9 cellular contexts compared by ENCODE assay signal in genomic region chr17:74545456-74546230, GRCh38. TPM values are rescaled to one million over a fixed set of nuclear protein-coding genes. Genes with fewer than 3 reads are reported as not detected.
DNase-seq lines count a peak whose midpoint lies in the region; ATAC-seq and TF ChIP-seq lines count a peak whose summit lies in the region.
"Had no signal": no experiment of that assay in that cellular context is flagged by ENCODE, and none has a peak within 500 bp of the region (broad histone marks: within the 10 kb centered on the region; RNA-seq: fewer than 3 reads in every experiment).

CD300C (minus strand) TSS chr17:74546115; CDS start chr17:74545782, 333 bp downstream.

- no peak within 1 kb of the TSS for H4K8ac ChIP-seq in mesendoderm (ENCODE audit: low read depth, low read length)

- H3K4me3 ChIP-seq in HL-60 (replicated peaks; ENCODE audit: insufficient read depth, low read length) = peak within 1 kb of the TSS; percentile 36
- H3K4me3 ChIP-seq in heart right ventricle = peak within 1 kb of the TSS in 3 of 10 donors; percentile 14 to 44 (median 22)
- H3K4me3 ChIP-seq in skin epidermis = peak within 1 kb of the TSS in 3 of 7 experiments; percentile 6 to 13 (median 8)
- H3K4me3 ChIP-seq in mesendoderm (ENCODE audit: low read length) = no peak within 1 kb of the TSS

- no peaks in the 10 kb centered on the region for H3K79me1 ChIP-seq in mesendoderm (ENCODE audit: low read length)

- no peak within 1 kb of the TSS for H4K5ac ChIP-seq in mesendoderm (ENCODE audit: low read length)

- H3K9me3 ChIP-seq in heart right ventricle = no peaks in the 10 kb centered on the region

- no peak within 1 kb of the TSS for H3K56ac ChIP-seq in mesendoderm (ENCODE audit: low read length)

- H2BK15ac ChIP-seq in mesendoderm (replicated peaks; ENCODE audit: low read depth) = no peak within 1 kb of the TSS

- no peak within 1 kb of the TSS for H2BK120ac ChIP-seq in mesendoderm (ENCODE audit: low read depth, low read length)

- H2AK5ac ChIP-seq in mesendoderm (ENCODE audit: low read length) = no peak within 1 kb of the TSS

- no peak within 1 kb of the TSS for H3K18ac ChIP-seq in mesendoderm (ENCODE audit: low read length)

- no peak for TF ChIP-seq CTCF in HL-60 (IDR thresholded peaks at IDR 0.05; ENCODE audit: insufficient read depth, low read length)
- TF ChIP-seq CTCF in heart right ventricle (IDR thresholded peaks at IDR 0.05) = no peak

- H3K9ac ChIP-seq in mesendoderm (ENCODE audit: low read length) = no peak within 1 kb of the TSS

- intact Hi-C loops in heart right ventricle (cut with DNase I) = no loop called here

- no peaks in the 10 kb centered on the region for H3K36me3 ChIP-seq in heart right ventricle
- no peaks in the 10 kb centered on the region for H3K36me3 ChIP-seq in mesendoderm (ENCODE audit: control insufficient read depth, insufficient read depth, low read length)

- WGBS in heart right ventricle, 2 donors = 59 to 65% methylated on average over 15 of the region's 15 CpGs
- WGBS in mesendoderm (ENCODE audit: extremely low coverage, insufficient coverage, low lambda C conversion rate) = no CpG with 5 or more reads among the region's 15 CpGs

- H3K4me2 ChIP-seq in mesendoderm (ENCODE audit: low read length) = no peak within 1 kb of the TSS

- no peak within 1 kb of the TSS for H3K4ac ChIP-seq in mesendoderm (ENCODE audit: low read depth, low read length)

- H3K4me1 ChIP-seq in heart right ventricle (no peaks in the 10 kb centered on the region), mesendoderm (ENCODE audit: control insufficient read depth, low read depth, low read length) (no peaks in the 10 kb centered on the region)

- no peaks in the 10 kb centered on the region for H3K79me2 ChIP-seq in mesendoderm (ENCODE audit: control insufficient read depth, insufficient read depth, low read length)

- DNase-seq in HL-60 (ENCODE audit: low read depth in 1 of 2, low spot score in 1 of 2) = peak; percentile 62 to 73
- DNase-seq in RPMI8226 = peak; percentile 49
- no peak for DNase-seq in heart right ventricle
- DNase-seq in NCI-H2227 treated with DMSO at 0.1 percent for 48 hours (lab: John Stamatoyannopoulos, UW) = no peak
- DNase-seq in mesendoderm = no peak
- DNase-seq: activated effector memory CD4-positive, alpha-beta T cell treated with Interleukin-2 at 50 U/mL for 16 hours; NCI-H1694 treated with DMSO at 0.1 percent for 48 hours had no signal

- H3K27ac ChIP-seq in HL-60 (replicated peaks) = peak within 1 kb of the TSS; percentile 66
- peak within 1 kb of the TSS in 2 of 10 donors; percentile 31 to 85 for H3K27ac ChIP-seq in heart right ventricle
- peak within 1 kb of the TSS in 13 of 21 experiments; percentile 15 to 70 (median 40) for H3K27ac ChIP-seq in skin epidermis
- no peak within 1 kb of the TSS for H3K27ac ChIP-seq in mesendoderm (ENCODE audit: low read depth, low read length)

- peak in 7 of 8 donors; percentile 43 to 68 (median 56) for ATAC-seq in heart right ventricle
- no peak for ATAC-seq in GM19023 (IDR thresholded peaks at IDR 0.05; ENCODE audit: unreplicated experiment)

- H3K23ac ChIP-seq in mesendoderm (ENCODE audit: low read length) = no peak within 1 kb of the TSS

- H3K27me3 ChIP-seq in HL-60 (ENCODE audit: insufficient read depth, poor library complexity, severe bottlenecking) = no peaks in the 10 kb centered on the region
- peaks cover 0 to 22% (median 6%) of the 10 kb centered on the region in 7 donors for H3K27me3 ChIP-seq in heart right ventricle
- no peaks in the 10 kb centered on the region for H3K27me3 ChIP-seq in mesendoderm (ENCODE audit: insufficient read depth, low read length, poor library complexity)

- H2BK5ac ChIP-seq in mesendoderm (ENCODE audit: low read length) = no peak within 1 kb of the TSS

RNA-seq across cellular contexts. Expression of gene CD300C, which starts in this region (rescaled TPM):
- total RNA-seq in heart right ventricle = 1 to 10 TPM in 1 of 10 donors, under 1 TPM in 9; 0.21 to 3.2 (median 0.55) TPM
- under 1 TPM; 0.22 to 0.65 TPM for polyA plus RNA-seq in heart right ventricle
- not detected for polyA plus RNA-seq in mesendoderm (2013, experiment 1 of 2)
- not detected for polyA plus RNA-seq in mesendoderm (2013, experiment 2 of 2)

Comparison
In these comparisons a context has a peak if more than half of its experiments do, and no peak if none do; other contexts are left out.
1. DNase-seq: peak in HL-60 (2 of 2) and RPMI8226 (single experiment); none in heart right ventricle (0 of 2), NCI-H2227 treated with DMSO at 0.1 percent for 48 hours (single experiment) and mesendoderm (single experiment).